ENCODE assay signal across 19 cellular contexts in the genomic region with DNA sequence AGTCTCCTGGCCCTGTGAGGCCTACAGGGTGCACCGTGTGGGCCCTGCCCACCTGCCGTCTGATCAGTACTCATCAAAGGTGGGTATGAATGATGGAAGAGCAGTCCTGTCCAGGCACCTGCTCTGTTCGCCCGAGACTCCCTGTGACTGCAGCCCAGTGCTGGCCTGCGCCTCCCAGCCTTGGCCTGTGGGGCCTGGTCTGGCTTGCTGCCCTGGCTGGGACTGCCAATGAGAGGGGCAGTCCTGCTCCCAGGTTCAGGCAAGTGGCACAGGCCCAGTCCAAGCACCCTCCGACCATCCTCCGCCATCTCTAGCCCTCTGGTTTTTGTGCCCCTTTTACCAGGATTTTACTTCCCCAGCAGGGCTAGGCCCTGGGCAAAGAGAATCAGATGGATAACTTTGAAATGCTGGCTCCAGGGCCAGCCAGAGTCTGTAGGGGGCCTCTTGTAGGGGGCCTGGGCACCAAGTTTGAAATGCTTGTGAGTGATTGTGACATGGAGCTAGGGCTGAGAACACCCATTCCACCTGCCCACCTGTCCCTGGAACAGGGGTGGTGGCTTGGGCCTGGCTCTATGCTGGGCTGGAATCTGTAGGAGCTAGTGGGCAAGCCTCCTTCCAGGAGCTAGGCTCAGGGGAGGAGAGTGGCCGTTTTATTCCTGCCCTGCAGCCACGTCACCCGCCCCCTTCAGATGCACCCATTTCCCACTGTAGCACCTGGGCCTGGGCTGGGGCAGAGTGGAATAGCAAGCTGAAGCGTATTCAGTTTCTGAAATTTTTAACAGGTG. TPM values are rescaled to one million over a fixed set of nuclear protein-coding genes. Genes with fewer than 3 reads are reported as not detected.
DNase-seq lines count a peak whose midpoint lies in the region; ATAC-seq lines count a peak whose summit lies in the region.
"Had no signal": no experiment of that assay in that cellular context is flagged by ENCODE, and none has a peak within 500 bp of the region (broad histone marks: within the 10 kb centered on the region; RNA-seq: fewer than 3 reads in every experiment).

No MANE protein-coding gene starts in this region.

- CTCF ChIA-PET in activated naive CD4-positive, alpha-beta T cell treated with anti-CD3 and anti-CD28 coated beads for 36 hours (lab: Charles Lee): interaction anchor here (0.7 kb wide), 1 partner anchor 1854 kb away, joined by 3 read pairs; the partner anchor contains the start of gene SMPD4

- H3K36me3 Mint-ChIP-seq in activated naive CD4-positive, alpha-beta T cell treated with anti-CD3 and anti-CD28 coated beads for 36 hours (ENCODE audit: low read depth): peaks cover 3% of the 10 kb centered on the region

- H3K36me3 ChIP-seq in H7 (replicated peaks; ENCODE audit: control insufficient read depth, insufficient read depth, low read length): no peaks in the 10 kb centered on the region

- no peaks in the 10 kb centered on the region for H3K27me3 ChIP-seq in H7 (ENCODE audit: control insufficient read depth, insufficient read depth, low read length)

- peaks cover 1% of the 10 kb centered on the region for H3K27me3 Mint-ChIP-seq in activated naive CD4-positive, alpha-beta T cell treated with anti-CD3 and anti-CD28 coated beads for 36 hours (ENCODE audit: low read depth)

- H3K9me3 Mint-ChIP-seq in activated naive CD4-positive, alpha-beta T cell treated with anti-CD3 and anti-CD28 coated beads for 36 hours: peaks cover 10% of the 10 kb centered on the region

- peak overlapping the region; percentile 36 for H3K27ac Mint-ChIP-seq in activated naive CD4-positive, alpha-beta T cell treated with anti-CD3 and anti-CD28 coated beads for 36 hours

- no peak overlapping the region for H3K4me3 ChIP-seq in H7 (ENCODE audit: insufficient read depth, low read depth, low read length)
- H3K4me3 ChIP-seq: A549 had no signal

- H3K4me1 Mint-ChIP-seq in activated naive CD4-positive, alpha-beta T cell treated with anti-CD3 and anti-CD28 coated beads for 36 hours (ENCODE audit: low read depth): peaks cover 7% of the 10 kb centered on the region

- ATAC-seq in HG03571 (IDR thresholded peaks at IDR 0.05; ENCODE audit: unreplicated experiment): no peak
- ATAC-seq: A549, Panc1 had no signal

- intact Hi-C loops in activated naive CD4-positive, alpha-beta T cell treated with anti-CD3 and anti-CD28 coated beads for 36 hours (cut with micrococcal nuclease): no loop called here
- intact Hi-C loops in posterior vena cava (cut with DNase I): loop anchor here (10.0 kb wide), 2 partner anchors 407 to 1517 kb away; no protein-coding TSS in a partner anchor

- no peak overlapping the region for H3K4me3 Mint-ChIP-seq in activated naive CD4-positive, alpha-beta T cell treated with anti-CD3 and anti-CD28 coated beads for 36 hours

- no peak for DNase-seq in activated naive CD4-positive, alpha-beta T cell treated with anti-CD3 and anti-CD28 coated beads for 36 hours
- DNase-seq in activated naive CD4-positive, alpha-beta T cell treated with Interleukin-2 at 50 U/mL for 16 hours: no peak
- peak; percentile 27 for DNase-seq in H7
- DNase-seq in islet precursor cell: peak; percentile 41
- DNase-seq in posterior vena cava (ENCODE audit: low spot score): peak; percentile 53
- no peak for DNase-seq in NCI-H1436 treated with DMSO at 0.1 percent for 48 hours (lab: John Stamatoyannopoulos, UW)
- no peak for DNase-seq in SHP77 treated with DMSO at 0.1 percent for 48 hours (lab: John Stamatoyannopoulos, UW)
- DNase-seq: C1 segment of cervical spinal cord, DMS 273 treated with DMSO at 0.1 percent for 48 hours, GF-D8, GOT3, KBM-7, NCI-H1048, NCI-H2227 treated with DMSO at 0.1 percent for 48 hours, NCI-H524 treated with DMSO at 0.1 percent for 48 hours, SIG-M5 had no signal

RNA-seq across cellular contexts. Expression of gene HS6ST1, which starts 8.7 kb away (rescaled TPM):
- 1 to 10 TPM; 8.1 to 8.2 TPM for total RNA-seq in activated naive CD4-positive, alpha-beta T cell treated with anti-CD3 and anti-CD28 coated beads for 36 hours
- 76.3 and 102 TPM in 2 replicates for total RNA-seq in H7 (2014; rRNA removed; shearing (Covaris generic))
- 10 to 100 TPM; 16.9 to 22.4 TPM for total RNA-seq in posterior vena cava

Comparison
In these comparisons a context has a peak if more than half of its experiments do, and no peak if none do; other contexts are left out.
1. DNase-seq: peak in H7 (single experiment), islet precursor cell (single experiment) and posterior vena cava (single experiment); none in activated naive CD4-positive, alpha-beta T cell treated with anti-CD3 and anti-CD28 coated beads for 36 hours (single experiment), activated naive CD4-positive, alpha-beta T cell treated with Interleukin-2 at 50 U/mL for 16 hours (single experiment), NCI-H1436 treated with DMSO at 0.1 percent for 48 hours (single experiment) and SHP77 treated with DMSO at 0.1 percent for 48 hours (single experiment).